In genomic region chr12:120466560-120467315, GRCh38 we compare ENCODE assay signal across 6 cellular contexts. TPM values are rescaled to one million over a fixed set of nuclear protein-coding genes. Genes with fewer than 3 reads are reported as not detected.
DNase-seq lines count a peak whose midpoint lies in the region; ATAC-seq and TF ChIP-seq lines count a peak whose summit lies in the region.

No MANE protein-coding gene starts in this region.

- H3K9me3 ChIP-seq in breast epithelium (no peaks in the 10 kb centered on the region), prostate gland (no peaks in the 10 kb centered on the region)

- 56% methylated on average over 8 of the region's 8 CpGs for WGBS in prostate gland

- no peak for TF ChIP-seq POLR2A in breast epithelium (IDR thresholded peaks at IDR 0.05)
- no peak for TF ChIP-seq POLR2A in prostate gland (IDR thresholded peaks at IDR 0.05)

- H3K27me3 ChIP-seq in breast epithelium, result no peaks in the 10 kb centered on the region
- no peaks in the 10 kb centered on the region for H3K27me3 ChIP-seq in prostate gland (replicated peaks; ENCODE audit: insufficient read depth)

- peaks cover 8% of the 10 kb centered on the region for H3K36me3 ChIP-seq in breast epithelium
- H3K36me3 ChIP-seq in prostate gland, result peaks cover 4 to 13% of the 10 kb centered on the region in 2 donors

- DNase-seq in GM13977 (ENCODE audit: low spot score) (no peak), OCI-M1 (lab: John Stamatoyannopoulos, UW) (peak; percentile 47), breast epithelium (ENCODE audit: low spot score in 2 of 2) (no peak), prostate gland (ENCODE audit: low spot score) (peak; percentile 11)

- H3K27ac ChIP-seq in breast epithelium (no peak overlapping the region), prostate gland (no peak overlapping the region)

- ATAC-seq in GM19324 (IDR thresholded peaks at IDR 0.05; ENCODE audit: low FRiP score, unreplicated experiment) (no peak), HG02870 (IDR thresholded peaks at IDR 0.05; ENCODE audit: unreplicated experiment) (no peak)

- H3K4me1 ChIP-seq in breast epithelium, result peaks cover 0 to 13% of the 10 kb centered on the region in 2 donors
- no peaks in the 10 kb centered on the region for H3K4me1 ChIP-seq in prostate gland (replicated peaks)

- H3K4me3 ChIP-seq in breast epithelium (no peak overlapping the region), prostate gland (no peak overlapping the region)

- TF ChIP-seq CTCF in GM13977 (IDR thresholded peaks at IDR 0.05; ENCODE audit: extremely low read depth, insufficient read depth, missing control alignments) (peak; percentile 67), breast epithelium (IDR thresholded peaks at IDR 0.05) (peak; percentile 13 to 37 (median 26)), prostate gland (IDR thresholded peaks at IDR 0.05) (peak in 2 of 4 experiments; percentile 31 to 50)

- in situ Hi-C loops in GM13977 (cut with MboI; ENCODE audit: low pct_unique_long_range_greater_than_20kb, low sequenced_read_pairs, unreplicated experiment), result no loop called here

- intact Hi-C loops in breast epithelium (cut with DNase I; ENCODE audit: low total_unique reads) (no loop called here), prostate gland (cut with DNase I) (no loop called here)

RNA-seq across cellular contexts. Expression of gene SRSF9, which starts 2.8 kb away (rescaled TPM):
- total RNA-seq in breast epithelium, result 10 to 100 TPM; 65.9 to 97.3 (median 82.5) TPM
- total RNA-seq in prostate gland, result 100 to 1,000 TPM in 1 of 2 donors, 10 to 100 TPM in 1; 98.7 to 131 TPM

RNA-seq across cellular contexts. Expression of gene GATC, which starts 20.5 kb away (rescaled TPM):
- total RNA-seq in breast epithelium (10 to 100 TPM; 26.5 to 35.8 (median 32.5) TPM), prostate gland (10 to 100 TPM; 19.3 to 30.1 TPM)

RNA-seq across cellular contexts. Expression of gene TRIAP1, which starts 20.6 kb away (rescaled TPM):
- total RNA-seq in breast epithelium (10 to 100 TPM; 10.2 to 21.3 (median 13.0) TPM), prostate gland (10 to 100 TPM; 15.7 to 21.9 TPM)

RNA-seq across cellular contexts. Expression of gene COX6A1, which starts 28.8 kb away (rescaled TPM):
- 100 to 1,000 TPM; 464 to 649 (median 599) TPM for total RNA-seq in breast epithelium
- 100 to 1,000 TPM; 616 to 965 TPM for total RNA-seq in prostate gland

RNA-seq across cellular contexts. Expression of gene DYNLL1, which starts 29.2 kb away (rescaled TPM):
- total RNA-seq in breast epithelium, result 100 to 1,000 TPM; 155 to 170 (median 167) TPM
- total RNA-seq in prostate gland, result 100 to 1,000 TPM; 166 to 303 TPM

Comparison
In these comparisons a context has a peak if more than half of its experiments do, and no peak if none do; other contexts are left out.
1. DNase-seq: peak in OCI-M1 (single experiment) and prostate gland (single experiment); none in GM13977 (single experiment) and breast epithelium (0 of 2).